11 cellular contexts compared by ENCODE assay signal in the genomic region with DNA sequence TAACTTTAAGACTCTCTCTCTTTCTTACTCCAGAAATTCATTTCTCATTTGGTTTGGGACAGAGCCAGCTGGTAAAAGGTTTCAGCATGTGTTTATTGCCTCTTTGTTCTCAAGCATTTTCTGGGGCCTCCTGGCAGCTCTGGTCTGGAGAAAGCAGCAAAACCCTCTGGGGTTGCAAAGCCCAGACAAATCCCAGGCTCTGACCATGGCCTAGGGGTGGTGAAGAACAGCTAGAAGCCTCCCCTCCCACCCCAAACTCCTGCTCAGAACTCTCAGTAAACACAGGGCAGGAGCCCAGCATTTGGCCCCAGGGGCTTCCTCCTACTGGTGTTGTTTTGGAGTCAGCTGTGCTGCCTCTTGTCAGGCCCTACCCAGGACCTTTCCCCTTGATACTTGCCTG.
DNase-seq lines count a peak whose midpoint lies in the region; ATAC-seq and TF ChIP-seq lines count a peak whose summit lies in the region.
"Had no signal": no experiment of that assay in that cellular context is flagged by ENCODE, and none has a peak within 500 bp of the region (broad histone marks: within the 10 kb centered on the region; RNA-seq: fewer than 3 reads in every experiment).

No MANE protein-coding gene starts in this region.

- ATAC-seq in T-cell (replicated peaks in 1 of 4) (no peak), HG03469 (IDR thresholded peaks at IDR 0.05; ENCODE audit: unreplicated experiment) (no peak)
- ATAC-seq: right lobe of liver had no signal

- DNase-seq in LHCN-M2 (ENCODE audit: low read depth) (peak; percentile 72), caudate nucleus (lab: John Stamatoyannopoulos, UW) (no peak), lower leg skin (ENCODE audit: low spot score in 2 of 2) (peak; percentile 46 to 85), tibial artery (peak; percentile 65 to 76), T-cell (no peak), middle frontal gyrus (ENCODE audit: extremely low spot score, low spot score) (no peak), T-helper 9 cell (no peak)
- DNase-seq: activated T-cell treated with anti-CD3 and anti-CD28 coated beads, Interleukin-2, amount 50 U/mL, for 1 hour; Kasumi-1; right lobe of liver had no signal

- no peaks in the 10 kb centered on the region for H3K4me1 Mint-ChIP-seq in T-cell

- H3K9me3 Mint-ChIP-seq in T-cell, result peaks cover 0 to 4% (median 0%) of the 10 kb centered on the region in 3 donors

- POLR2A ChIA-PET in T-cell (lab: Charles Lee), result no interaction called here

- H3K9me3 ChIP-seq in tibial artery, result no peaks in the 10 kb centered on the region
- H3K9me3 ChIP-seq: right lobe of liver had no signal

- H3K4me3 ChIP-seq in lower leg skin (ENCODE audit: low read depth, poor library complexity, severe bottlenecking) (no peak overlapping the region), tibial artery (no peak overlapping the region)
- H3K4me3 ChIP-seq: right lobe of liver had no signal

- CTCF ChIA-PET in T-cell (lab: Charles Lee), result no interaction called here

- no peak overlapping the region for H3K4me3 Mint-ChIP-seq in T-cell

- no peaks in the 10 kb centered on the region for H3K27me3 Mint-ChIP-seq in T-cell

- H3K36me3 ChIP-seq in tibial artery, result no peaks in the 10 kb centered on the region
- H3K36me3 ChIP-seq: right lobe of liver had no signal

- no peaks in the 10 kb centered on the region for H3K27me3 ChIP-seq in tibial artery
- H3K27me3 ChIP-seq: right lobe of liver had no signal

- intact Hi-C loops in lower leg skin (cut with DNase I; ENCODE audit: low total_unique reads), result no loop called here
- intact Hi-C loops in tibial artery (cut with DNase I; ENCODE audit: low total_unique reads), result no loop called here

- no peaks in the 10 kb centered on the region for H3K36me3 Mint-ChIP-seq in T-cell

- TF ChIP-seq POLR2A in lower leg skin (IDR thresholded peaks at IDR 0.05), result no peak

- no peak for TF ChIP-seq CTCF in lower leg skin (IDR thresholded peaks at IDR 0.05)
- no peak for TF ChIP-seq CTCF in tibial artery (IDR thresholded peaks at IDR 0.05)

- H3K27ac ChIP-seq in caudate nucleus (ENCODE audit: low read depth, low read length) (peak overlapping the region; percentile 53), tibial artery (peak overlapping the region; percentile 77 to 83)
- H3K27ac ChIP-seq: right lobe of liver had no signal

- H3K27ac Mint-ChIP-seq in T-cell, result no peak overlapping the region

- peaks cover 0 to 21% (median 17%) of the 10 kb centered on the region in 4 donors for H3K4me1 ChIP-seq in tibial artery
- H3K4me1 ChIP-seq: right lobe of liver had no signal

Comparison
In these comparisons a context has a peak if more than half of its experiments do, and no peak if none do; other contexts are left out.
1. DNase-seq: peak in LHCN-M2 (single experiment), lower leg skin (2 of 2) and tibial artery (2 of 2); none in caudate nucleus (0 of 61), T-cell (0 of 34), middle frontal gyrus (single experiment) and T-helper 9 cell (single experiment).